8 cellular contexts compared by ENCODE assay signal in the genomic region with DNA sequence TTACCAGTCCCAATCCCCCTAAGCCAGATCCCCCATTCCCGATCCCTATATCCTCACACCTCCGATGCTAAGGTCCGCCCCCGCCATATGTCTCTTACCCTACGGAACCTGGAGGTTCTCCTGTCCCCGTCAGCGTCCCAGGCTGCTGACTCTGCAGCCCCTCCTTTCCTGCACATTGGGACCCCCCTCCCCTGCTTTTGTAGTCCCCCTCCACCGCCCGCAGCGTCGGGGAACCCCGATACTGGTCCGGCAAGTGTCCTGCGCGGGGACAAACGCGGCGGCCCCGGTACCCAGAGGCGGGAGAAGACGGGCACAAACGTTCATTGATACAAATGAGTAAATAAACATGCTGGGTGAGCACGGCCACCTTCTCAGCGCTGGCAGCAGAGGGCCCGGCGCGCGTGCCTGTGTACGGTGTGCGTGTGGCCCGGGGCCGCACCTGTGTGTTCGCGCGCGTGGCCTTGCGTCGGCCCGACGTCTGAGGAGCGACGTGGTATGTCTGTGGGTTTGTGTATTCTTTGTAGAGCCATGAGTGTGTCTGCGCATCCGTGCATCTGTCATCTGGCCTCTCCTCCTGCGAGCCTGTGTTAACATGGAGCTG. TPM values are rescaled to one million over a fixed set of nuclear protein-coding genes. Genes with fewer than 3 reads are reported as not detected.
A peak's percentile ranks its signal among the peaks of the same experiment; 100 is the strongest.
DNase-seq lines count a peak whose midpoint lies in the region; ATAC-seq and TF ChIP-seq lines count a peak whose summit lies in the region.

No MANE protein-coding gene starts in this region.

- 1% methylated on average over 12 of the region's 45 CpGs for WGBS in SK-N-SH (ENCODE audit: low lambda C conversion rate)

- peak; percentile 3 for ATAC-seq in GM21529 (IDR thresholded peaks at IDR 0.05; ENCODE audit: unreplicated experiment)
- no peak for ATAC-seq in GM18498 (IDR thresholded peaks at IDR 0.05; ENCODE audit: unreplicated experiment)

- no peaks in the 10 kb centered on the region for H3K9me3 ChIP-seq in SK-N-SH

- no peak for TF ChIP-seq EP300 in SK-N-SH (IDR thresholded peaks at IDR 0.05; ENCODE audit: borderline replicate concordance in 1 of 2, low read depth in 1 of 2, low read length in 1 of 2)

- CTCF ChIA-PET in SK-N-SH (lab: Yijun Ruan, JAX), result interaction anchor here (0.5 to 9.0 kb wide), 85 partner anchors 10 to 850 kb away, joined by 3 to 167 read pairs (median 4); no protein-coding TSS in a partner anchor

- no peaks in the 10 kb centered on the region for H3F3A ChIP-seq in SK-N-SH (replicated peaks; ENCODE audit: insufficient read depth)

- DNase-seq in SK-N-SH (peak; percentile 49), epithelial cell of esophagus (ENCODE audit: low read depth) (peak; percentile 32), iPS-NIHi7 (ENCODE audit: extremely low spot score) (no peak), NCI-H510A (lab: John Stamatoyannopoulos, UW) (no peak), globus pallidus (ENCODE audit: low spot score) (no peak)

- H3K27me3 ChIP-seq in SK-N-SH (ENCODE audit: insufficient read depth), result peaks cover 45% of the 10 kb centered on the region

- H3K79me2 ChIP-seq in SK-N-SH (ENCODE audit: insufficient read depth), result no peaks in the 10 kb centered on the region

- no peak for TF ChIP-seq RAD21 in SK-N-SH (IDR thresholded peaks at IDR 0.05; ENCODE audit: low read length)

- H3K27ac ChIP-seq in SK-N-SH (ENCODE audit: low read depth in 2 of 2, low read length in 1 of 2), result no peak overlapping the region

- TF ChIP-seq CTCF in SK-N-SH (IDR thresholded peaks at IDR 0.05), result no peak
- no peak for TF ChIP-seq CTCF in epithelial cell of esophagus (IDR thresholded peaks at IDR 0.05; ENCODE audit: insufficient read depth, low read depth, low read length, missing control alignments)
- TF ChIP-seq CTCF in nephron (IDR thresholded peaks at IDR 0.05; ENCODE audit: unreplicated experiment in 3 of 3), result no peak

- peak overlapping the region; percentile 79 to 82 (median 80) for H3K4me3 Mint-ChIP-seq in nephron

- no peak overlapping the region for H2AFZ ChIP-seq in SK-N-SH (ENCODE audit: low read depth)

- peaks cover 4% of the 10 kb centered on the region for H3K9me3 Mint-ChIP-seq in nephron

- peaks cover 90% of the 10 kb centered on the region for H3K27me3 Mint-ChIP-seq in nephron (ENCODE audit: low read depth)

- POLR2A ChIA-PET in SK-N-SH (lab: Yijun Ruan, JAX), result no interaction called here

- H4K20me1 ChIP-seq in SK-N-SH (ENCODE audit: insufficient read depth), result no peaks in the 10 kb centered on the region

- peaks cover 5 to 32% of the 10 kb centered on the region in 2 experiments; a peak in 2 of 4 replicates for H3K4me1 ChIP-seq in SK-N-SH (ENCODE audit: control insufficient read depth in 1 of 2, insufficient read depth in 2 of 2, low read depth in 1 of 2, low read length in 1 of 2)

- H3K36me3 Mint-ChIP-seq in nephron (ENCODE audit: low read depth), result no peaks in the 10 kb centered on the region

- H3K4me2 ChIP-seq in SK-N-SH, result peak overlapping the region; percentile 86

- no peaks in the 10 kb centered on the region for H3K36me3 ChIP-seq in SK-N-SH (replicated peaks in 1 of 2; ENCODE audit: control insufficient read depth in 1 of 2, insufficient read depth in 2 of 2, low read length in 1 of 2)

- peaks cover 42% of the 10 kb centered on the region for H3K4me1 Mint-ChIP-seq in nephron

- no peak overlapping the region for H3K9ac ChIP-seq in SK-N-SH

- no peaks in the 10 kb centered on the region for H3K9me2 ChIP-seq in SK-N-SH

- H3K4me3 ChIP-seq in SK-N-SH (ENCODE audit: low read depth in 2 of 2, low read length in 1 of 2) (peak overlapping the region; percentile 43 to 47), epithelial cell of esophagus (ENCODE audit: low read length) (peak overlapping the region; percentile 32)

- peak overlapping the region in 1 of 3 experiments; percentile 48 for H3K27ac Mint-ChIP-seq in nephron

TF ChIP-seq in SK-N-SH, 30 proteins besides CTCF, POLR2A, EP300 and RAD21:
- no peak for TF ChIP-seq SMC3 (IDR thresholded peaks at IDR 0.05; ENCODE audit: low read depth, low read length)
- TF ChIP-seq, protein P1, sequence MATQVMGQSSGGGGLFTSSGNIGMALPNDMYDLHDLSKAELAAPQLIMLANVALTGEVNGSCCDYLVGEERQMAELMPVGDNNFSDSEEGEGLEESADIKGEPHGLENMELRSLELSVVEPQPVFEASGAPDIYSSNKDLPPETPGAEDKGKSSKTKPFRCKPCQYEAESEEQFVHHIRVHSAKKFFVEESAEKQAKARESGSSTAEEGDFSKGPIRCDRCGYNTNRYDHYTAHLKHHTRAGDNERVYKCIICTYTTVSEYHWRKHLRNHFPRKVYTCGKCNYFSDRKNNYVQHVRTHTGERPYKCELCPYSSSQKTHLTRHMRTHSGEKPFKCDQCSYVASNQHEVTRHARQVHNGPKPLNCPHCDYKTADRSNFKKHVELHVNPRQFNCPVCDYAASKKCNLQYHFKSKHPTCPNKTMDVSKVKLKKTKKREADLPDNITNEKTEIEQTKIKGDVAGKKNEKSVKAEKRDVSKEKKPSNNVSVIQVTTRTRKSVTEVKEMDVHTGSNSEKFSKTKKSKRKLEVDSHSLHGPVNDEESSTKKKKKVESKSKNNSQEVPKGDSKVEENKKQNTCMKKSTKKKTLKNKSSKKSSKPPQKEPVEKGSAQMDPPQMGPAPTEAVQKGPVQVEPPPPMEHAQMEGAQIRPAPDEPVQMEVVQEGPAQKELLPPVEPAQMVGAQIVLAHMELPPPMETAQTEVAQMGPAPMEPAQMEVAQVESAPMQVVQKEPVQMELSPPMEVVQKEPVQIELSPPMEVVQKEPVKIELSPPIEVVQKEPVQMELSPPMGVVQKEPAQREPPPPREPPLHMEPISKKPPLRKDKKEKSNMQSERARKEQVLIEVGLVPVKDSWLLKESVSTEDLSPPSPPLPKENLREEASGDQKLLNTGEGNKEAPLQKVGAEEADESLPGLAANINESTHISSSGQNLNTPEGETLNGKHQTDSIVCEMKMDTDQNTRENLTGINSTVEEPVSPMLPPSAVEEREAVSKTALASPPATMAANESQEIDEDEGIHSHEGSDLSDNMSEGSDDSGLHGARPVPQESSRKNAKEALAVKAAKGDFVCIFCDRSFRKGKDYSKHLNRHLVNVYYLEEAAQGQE (IDR thresholded peaks at IDR 0.05; ENCODE audit: low read depth, low read length), result no peak
- TF ChIP-seq, protein P2, sequence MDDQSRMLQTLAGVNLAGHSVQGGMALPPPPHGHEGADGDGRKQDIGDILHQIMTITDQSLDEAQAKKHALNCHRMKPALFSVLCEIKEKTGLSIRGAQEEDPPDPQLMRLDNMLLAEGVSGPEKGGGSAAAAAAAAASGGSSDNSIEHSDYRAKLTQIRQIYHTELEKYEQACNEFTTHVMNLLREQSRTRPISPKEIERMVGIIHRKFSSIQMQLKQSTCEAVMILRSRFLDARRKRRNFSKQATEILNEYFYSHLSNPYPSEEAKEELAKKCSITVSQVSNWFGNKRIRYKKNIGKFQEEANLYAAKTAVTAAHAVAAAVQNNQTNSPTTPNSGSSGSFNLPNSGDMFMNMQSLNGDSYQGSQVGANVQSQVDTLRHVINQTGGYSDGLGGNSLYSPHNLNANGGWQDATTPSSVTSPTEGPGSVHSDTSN (IDR thresholded peaks at IDR 0.05), result no peak
- no peak for TF ChIP-seq TEAD4 (IDR thresholded peaks at IDR 0.05; ENCODE audit: borderline replicate concordance, insufficient read depth)
- TF ChIP-seq FOXJ3 (CRISPR knock-in tag; IDR thresholded peaks at IDR 0.05), result no peak
- no peak for TF ChIP-seq POLR2AphosphoS5 (IDR thresholded peaks at IDR 0.05; ENCODE audit: low read depth, low read length)
- no peak for TF ChIP-seq MEF2A (IDR thresholded peaks at IDR 0.05; ENCODE audit: borderline replicate concordance, low read depth)
- no peak for TF ChIP-seq ELF1 (IDR thresholded peaks at IDR 0.05)
- TF ChIP-seq, protein P3, sequence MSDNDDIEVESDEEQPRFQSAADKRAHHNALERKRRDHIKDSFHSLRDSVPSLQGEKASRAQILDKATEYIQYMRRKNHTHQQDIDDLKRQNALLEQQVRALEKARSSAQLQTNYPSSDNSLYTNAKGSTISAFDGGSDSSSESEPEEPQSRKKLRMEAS (IDR thresholded peaks at IDR 0.05; ENCODE audit: low read depth), result no peak

RNA-seq across cellular contexts. Expression of a gene that starts 2.0 kb away (rescaled TPM):
- 0.26 and 0.33 TPM in 2 replicates for polyA plus RNA-seq in SK-N-SH (2012; rRNA removed)
- 0.18 TPM in 2 replicates for polyA plus RNA-seq in SK-N-SH (2012; cell fraction: cytosol; rRNA removed)
- 0.83 and 0.92 TPM in 2 replicates for polyA plus RNA-seq in SK-N-SH (2012; cell fraction: nucleus; rRNA removed)

Comparison
In these comparisons a context has a peak if more than half of its experiments do, and no peak if none do; other contexts are left out.
1. DNase-seq: peak in SK-N-SH (single experiment) and epithelial cell of esophagus (single experiment); none in iPS-NIHi7 (single experiment), NCI-H510A (single experiment) and globus pallidus (single experiment).